ENCODE assay signal across 7 cellular contexts in the genomic region with DNA sequence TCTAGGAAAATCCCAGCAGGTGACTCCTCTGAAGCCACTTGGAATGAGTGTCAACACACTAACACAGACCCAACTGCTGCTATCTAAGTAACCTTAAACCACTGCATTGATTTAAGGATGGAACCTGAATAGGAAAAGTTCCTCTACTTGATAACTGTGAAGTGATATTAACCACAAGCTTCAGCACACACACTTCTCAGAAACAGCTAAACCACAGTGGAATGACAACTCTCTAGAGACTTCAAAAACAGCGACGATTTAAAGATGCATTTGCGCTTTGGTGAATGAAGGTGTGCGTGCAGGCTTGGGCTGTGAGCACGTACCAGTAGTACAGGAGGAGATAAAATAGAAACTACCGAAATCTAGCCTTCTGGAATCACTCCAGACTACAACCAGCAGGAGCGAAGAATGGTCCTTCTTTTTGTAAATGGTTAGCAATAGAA.
DNase-seq lines count a peak whose midpoint lies in the region; ATAC-seq and TF ChIP-seq lines count a peak whose summit lies in the region.

No MANE protein-coding gene starts in this region.

- ATAC-seq in GM18861 (IDR thresholded peaks at IDR 0.05; ENCODE audit: unreplicated experiment) (peak; percentile 49), HG03521 (IDR thresholded peaks at IDR 0.05; ENCODE audit: unreplicated experiment) (peak; percentile 31)

- peak overlapping the region; percentile 58 to 91 (median 83) for H3K4me3 ChIP-seq in dorsolateral prefrontal cortex
- peak overlapping the region; percentile 85 to 89 for H3K4me3 ChIP-seq in stomach smooth muscle (ENCODE audit: low read length in 2 of 2)

- H3K4me1 ChIP-seq in stomach smooth muscle (ENCODE audit: control insufficient read depth, insufficient read depth, low read length): no peaks in the 10 kb centered on the region

- TF ChIP-seq CTCF in VCaP (conservative IDR thresholded peaks at IDR 0.05) (no peak), dorsolateral prefrontal cortex (IDR thresholded peaks at IDR 0.05 in 54 of 56, conservative IDR thresholded peaks at IDR 0.05 in 2 of 56; ENCODE audit: low read depth in 1 of 56, partially characterized antibody in 56 of 56) (no peak)

- no peaks in the 10 kb centered on the region for H3K9me3 ChIP-seq in stomach smooth muscle (ENCODE audit: control insufficient read depth in 2 of 2, low read length in 2 of 2)

- H3K27me3 ChIP-seq in dorsolateral prefrontal cortex (no peaks in the 10 kb centered on the region), stomach smooth muscle (ENCODE audit: control insufficient read depth in 1 of 2, insufficient read depth in 2 of 2, low read length in 2 of 2) (no peaks in the 10 kb centered on the region)

- intact Hi-C loops in dorsolateral prefrontal cortex (cut with DNase I): loop anchor here in 1 of 2 donors (5.0 kb wide), 2 partner anchors 78 to 118 kb away; no protein-coding TSS in a partner anchor

- H3K27ac ChIP-seq in VCaP (peak overlapping the region; percentile 81), dorsolateral prefrontal cortex (peak overlapping the region in 58 of 59 donors; percentile 25 to 93 (median 85)), stomach smooth muscle (ENCODE audit: low read length) (no peak overlapping the region)

- no peaks in the 10 kb centered on the region for H3K36me3 ChIP-seq in stomach smooth muscle (ENCODE audit: control insufficient read depth in 2 of 2, insufficient read depth in 2 of 2, low read length in 2 of 2)

- H3K9ac ChIP-seq in stomach smooth muscle (ENCODE audit: low read length in 2 of 2): peak overlapping the region; percentile 62 to 68

- DNase-seq in dorsolateral prefrontal cortex: no peak
- peak; percentile 55 for DNase-seq in myocyte (ENCODE audit: low read depth)
- DNase-seq in HCEC 1CT: no peak
